1 cellular context compared by ENCODE assay signal in genomic region chr19:1590641-1591397, GRCh38.
TF ChIP-seq lines count a peak whose summit lies in the region.

No MANE protein-coding gene starts in this region.

TF ChIP-seq in K562, 482 proteins besides CTCF, POLR2A, EP300 and RAD21 (continued from another document and continues in another):
- TF ChIP-seq ZNF740 (CRISPR knock-in tag; IDR thresholded peaks at IDR 0.05) (no peak), ZNF740 (tag; IDR thresholded peaks at IDR 0.05) (peak in 1 of 2 experiments; percentile 40; a peak in 1 of 4 replicates), BRF1 (IDR thresholded peaks at IDR 0.05; ENCODE audit: borderline replicate concordance, extremely low read depth, insufficient read length) (no peak), POLR2AphosphoS5 (IDR thresholded peaks at IDR 0.05; ENCODE audit: control insufficient read depth, insufficient read depth, low read depth, low read length) (peak; percentile 57; the same call in 1 of the 2 replicates), HNRNPUL1 (IDR thresholded peaks at IDR 0.05; ENCODE audit: low read length) (peak; percentile 52; the same call in 1 of the 2 replicates), ZSCAN32 (CRISPR knock-in tag; IDR thresholded peaks at IDR 0.05) (no peak), SMARCE1 (IDR thresholded peaks at IDR 0.05) (0 out of 2 replicates have a peak, but pooled peaks have one; percentile 5), ZZZ3 (IDR thresholded peaks at IDR 0.05) (no peak), CBX5 (IDR thresholded peaks at IDR 0.05; ENCODE audit: borderline replicate concordance, low read depth) (no peak), MCM7 (IDR thresholded peaks at IDR 0.05) (no peak), NR0B1 (IDR thresholded peaks at IDR 0.05; ENCODE audit: partially characterized antibody) (no peak), KDM1A (IDR thresholded peaks at IDR 0.05) (peak in 1 of 2 experiments; percentile 28; a peak in 1 of 4 replicates), MCM3 (IDR thresholded peaks at IDR 0.05) (no peak), ZNF124 (CRISPR knock-in tag; IDR thresholded peaks at IDR 0.05) (no peak), ZNF778 (CRISPR knock-in tag; IDR thresholded peaks at IDR 0.05) (no peak), YY1 (IDR thresholded peaks at IDR 0.05; ENCODE audit: borderline replicate concordance in 1 of 3, control insufficient read depth in 1 of 3, extremely low read depth in 1 of 3, insufficient read depth in 3 of 3, insufficient read length in 1 of 3, insufficient replicate concordance in 2 of 3, low read depth in 1 of 3, low read length in 2 of 3) (peak in 1 of 3 experiments; percentile 23), BMI1 (IDR thresholded peaks at IDR 0.05; ENCODE audit: low read length) (no peak), NCOA1 (IDR thresholded peaks at IDR 0.05; ENCODE audit: low read depth) (no peak), ZNF316 (IDR thresholded peaks at IDR 0.05) (no peak), MYC (IDR thresholded peaks at IDR 0.05; ENCODE audit: low read depth, low read length) (0 out of 2 replicates have a peak, but pooled peaks have one; percentile 15), MYC (CRISPR knock-in tag; IDR thresholded peaks at IDR 0.05; ENCODE audit: borderline replicate concordance, low read depth) (no peak), KAT7 (CRISPR knock-in tag; IDR thresholded peaks at IDR 0.05; ENCODE audit: borderline replicate concordance) (no peak), PBX2 (CRISPR knock-in tag; IDR thresholded peaks at IDR 0.05; ENCODE audit: low read depth) (peak; percentile 33; the same call in 1 of the 2 replicates), PBX2 (tag; conservative IDR thresholded peaks at IDR 0.05; ENCODE audit: low read depth) (peak; percentile 50; the same call in 1 of the 2 replicates), RFX1 (IDR thresholded peaks at IDR 0.05) (no peak), ARNT (IDR thresholded peaks at IDR 0.05) (peak in 1 of 2 experiments; percentile 14; a peak in 1 of 4 replicates), ZNF41 (CRISPR knock-in tag; conservative IDR thresholded peaks at IDR 0.05) (no peak), EWSR1 (IDR thresholded peaks at IDR 0.05; ENCODE audit: borderline replicate concordance, low read depth, partially characterized antibody) (no peak), HNRNPL (IDR thresholded peaks at IDR 0.05; ENCODE audit: low read depth, low read length) (no peak), HOXB6 (CRISPR knock-in tag; IDR thresholded peaks at IDR 0.05; ENCODE audit: borderline replicate concordance) (no peak), TAF1 (IDR thresholded peaks at IDR 0.05; ENCODE audit: control insufficient read depth, extremely low read depth, insufficient read depth, low read length, severe bottlenecking) (peak; percentile 17), TEAD4 (IDR thresholded peaks at IDR 0.05; ENCODE audit: low read length) (peak; percentile 24; the same call in 1 of the 2 replicates), TEAD4 (CRISPR knock-in tag; IDR thresholded peaks at IDR 0.05; ENCODE audit: borderline replicate concordance) (no peak), ILF3 (IDR thresholded peaks at IDR 0.05; ENCODE audit: borderline replicate concordance) (no peak), MEIS2 (IDR thresholded peaks at IDR 0.05; ENCODE audit: partially characterized antibody) (peak; percentile 9), ZNF324 (CRISPR knock-in tag; IDR thresholded peaks at IDR 0.05) (no peak), SUPT5H (IDR thresholded peaks at IDR 0.05) (peak; percentile 58; the same call in 1 of the 2 replicates), HDAC6 (IDR thresholded peaks at IDR 0.05; ENCODE audit: low read depth, low read length) (no peak), ZNF175 (CRISPR knock-in tag; IDR thresholded peaks at IDR 0.05; ENCODE audit: low read depth) (no peak), ZBTB8A (IDR thresholded peaks at IDR 0.05; ENCODE audit: partially characterized antibody) (no peak), ZNF639 (CRISPR knock-in tag; conservative IDR thresholded peaks at IDR 0.05 in 1 of 2, IDR thresholded peaks at IDR 0.05 in 1 of 2) (no peak), ZBTB26 (CRISPR knock-in tag; IDR thresholded peaks at IDR 0.05) (no peak), PREB (CRISPR knock-in tag; IDR thresholded peaks at IDR 0.05) (0 out of 2 replicates have a peak, but pooled peaks have one; percentile 26), ARHGAP35 (IDR thresholded peaks at IDR 0.05; ENCODE audit: partially characterized antibody) (no peak), ZBED1 (IDR thresholded peaks at IDR 0.05) (no peak), LEF1 (IDR thresholded peaks at IDR 0.05) (0 out of 2 replicates have a peak, but pooled peaks have one; percentile 28), ZNF232 (CRISPR knock-in tag; IDR thresholded peaks at IDR 0.05) (no peak), TAF15 (IDR thresholded peaks at IDR 0.05; ENCODE audit: low read depth, low read length) (no peak), XRCC5 (IDR thresholded peaks at IDR 0.05; ENCODE audit: low read depth, low read length) (no peak), KLF6 (CRISPR knock-in tag; IDR thresholded peaks at IDR 0.05; ENCODE audit: borderline replicate concordance) (no peak), UBTF (IDR thresholded peaks at IDR 0.05; ENCODE audit: borderline replicate concordance in 1 of 2, low read depth in 2 of 2, low read length in 2 of 2) (no peak), PKNOX1 (IDR thresholded peaks at IDR 0.05) (peak; percentile 93), CEBPB (tag; IDR thresholded peaks at IDR 0.05) (no peak), ETS2 (tag; IDR thresholded peaks at IDR 0.05; ENCODE audit: borderline replicate concordance, poor library complexity, severe bottlenecking) (no peak), GABPB1 (CRISPR knock-in tag; IDR thresholded peaks at IDR 0.05) (no peak), PML (IDR thresholded peaks at IDR 0.05; ENCODE audit: low read length) (peak; percentile 34; the same call in 1 of the 2 replicates), NEUROD1 (IDR thresholded peaks at IDR 0.05; ENCODE audit: borderline replicate concordance, low read depth, low read length, partially characterized antibody) (no peak), ZNF551 (CRISPR knock-in tag; IDR thresholded peaks at IDR 0.05) (no peak), ZFPM2 (CRISPR knock-in tag; IDR thresholded peaks at IDR 0.05) (no peak), ZNF77 (CRISPR knock-in tag; IDR thresholded peaks at IDR 0.05) (no peak), ZNF224 (CRISPR knock-in tag; IDR thresholded peaks at IDR 0.05) (no peak), ZNF707 (CRISPR knock-in tag; conservative IDR thresholded peaks at IDR 0.05) (no peak), TEAD2 (tag; IDR thresholded peaks at IDR 0.05) (no peak), ZNF408 (CRISPR knock-in tag; IDR thresholded peaks at IDR 0.05; ENCODE audit: low read depth) (no peak), CREB3 (tag; conservative IDR thresholded peaks at IDR 0.05; ENCODE audit: low read depth) (no peak), ZBTB1 (CRISPR knock-in tag; IDR thresholded peaks at IDR 0.05; ENCODE audit: borderline replicate concordance, low read depth) (0 out of 2 replicates have a peak, but pooled peaks have one; percentile 17)
